8 cellular contexts compared by ENCODE assay signal in genomic region chr5:172283862-172284274, GRCh38.
DNase-seq lines count a peak whose midpoint lies in the region; ATAC-seq and TF ChIP-seq lines count a peak whose summit lies in the region.

No MANE protein-coding gene starts in this region.

- H3K4me3 ChIP-seq in WERI-Rb-1 (ENCODE audit: low read depth, low read length): peak overlapping the region; percentile 96
- H3K4me3 ChIP-seq in cardiac fibroblast (replicated peaks in 1 of 2; ENCODE audit: low read depth in 2 of 2, low read length in 2 of 2): peak overlapping the region; percentile 72 to 86

- H3K27me3 ChIP-seq in WERI-Rb-1 (ENCODE audit: insufficient read depth, low read depth, severe bottlenecking): no peaks in the 10 kb centered on the region

- H3K36me3 ChIP-seq in WERI-Rb-1: peaks cover 11% of the 10 kb centered on the region

- no peaks in the 10 kb centered on the region for H3K9me3 ChIP-seq in WERI-Rb-1 (ENCODE audit: severe bottlenecking)

- H3K27ac ChIP-seq in WERI-Rb-1: peak overlapping the region; percentile 99

- TF ChIP-seq CTCF in WERI-Rb-1 (IDR thresholded peaks at IDR 0.05; ENCODE audit: low read depth, low read length) (no peak), cardiac fibroblast (IDR thresholded peaks at IDR 0.05; ENCODE audit: low read depth, low read length) (no peak)

- DNase-seq in NCI-H2107 (lab: John Stamatoyannopoulos, UW) (peak; percentile 55), NCI-H2107 treated with DMSO at 0.1 percent for 48 hours (lab: John Stamatoyannopoulos, UW; ENCODE audit: unreplicated experiment) (no peak), NCI-H128 (lab: John Stamatoyannopoulos, UW; ENCODE audit: unreplicated experiment) (peak; percentile 33), WERI-Rb-1 (peak; percentile 88), cardiac fibroblast (ENCODE audit: low read depth in 2 of 2) (peak; percentile 63 to 89), iris pigment epithelial cell (ENCODE audit: low read depth) (peak; percentile 65)
- DNase-seq in stimulated activated CD4-positive, alpha-beta T cell treated with anti-CD3 and anti-CD28 coated beads, Interleukin-15, amount 100 ng/mL, for 1 hour (ENCODE audit: low read depth in 1 of 2, low spot score in 1 of 2): peak; percentile 61 to 72

- peak; percentile 87 for ATAC-seq in HG02759 (IDR thresholded peaks at IDR 0.05; ENCODE audit: unreplicated experiment)
